Comparison of ENCODE assay signal across 15 cellular contexts in genomic region chr9:134373269-134373668, GRCh38. TPM values are rescaled to one million over a fixed set of nuclear protein-coding genes. Genes with fewer than 3 reads are reported as not detected.
A peak's percentile ranks its signal among the peaks of the same experiment; 100 is the strongest.
DNase-seq lines count a peak whose midpoint lies in the region; ATAC-seq, FAIRE-seq and TF ChIP-seq lines count a peak whose summit lies in the region.
"Had no signal": no experiment of that assay in that cellular context is flagged by ENCODE, and none has a peak within 500 bp of the region (broad histone marks: within the 10 kb centered on the region; RNA-seq: fewer than 3 reads in every experiment).

No MANE protein-coding gene starts in this region.

- no peaks in the 10 kb centered on the region for H3K9me3 Mint-ChIP-seq in chondrocyte (ENCODE audit: low read depth)
- H3K9me3 Mint-ChIP-seq: activated CD4-positive, alpha-beta T cell treated with anti-CD3 and anti-CD28 coated beads, Interleukin-2, amount 10 ng/mL, durations not matched to agents 7 days and 5 days; T-cell had no signal

- H3K4me1 ChIP-seq in heart right ventricle (peaks cover 73 to 94% (median 92%) of the 10 kb centered on the region in 9 donors), right atrium auricular region (peaks cover 0 to 94% of the 10 kb centered on the region in 2 donors), mucosa of descending colon (ENCODE audit: low read depth) (peaks cover 63% of the 10 kb centered on the region), vagina (peaks cover 96% of the 10 kb centered on the region)

- H3K4me3 ChIP-seq in heart right ventricle (peak overlapping the region in 1 of 10 donors; percentile 37), right atrium auricular region (no peak overlapping the region), mucosa of descending colon (no peak overlapping the region), vagina (no peak overlapping the region)
- H3K4me3 ChIP-seq: thoracic aorta had no signal

- DNase-seq in heart right ventricle (no peak), right atrium auricular region (ENCODE audit: low spot score) (no peak), chondrocyte (ENCODE audit: low spot score) (no peak), mucosa of descending colon (no peak), vagina (ENCODE audit: extremely low spot score in 2 of 2) (no peak), D721Med (ENCODE audit: insufficient read length, low spot score) (no peak)
- no peak for DNase-seq in activated effector memory CD4-positive, alpha-beta T cell treated with anti-CD3 and anti-CD28 coated beads, Interleukin-2, amount 50 U/mL, for 16 hours
- DNase-seq: activated CD4-positive, alpha-beta T cell treated with anti-CD3 and anti-CD28 coated beads, Interleukin-2, amount 10 ng/mL, durations not matched to agents 7 days and 5 days; activated naive CD4-positive, alpha-beta T cell; NCI-H748 treated with DMSO at 0.1 percent for 48 hours; stimulated activated CD4-positive, alpha-beta T cell treated with anti-CD3 and anti-CD28 coated beads, Interleukin-4, amount 100 ng/mL, for 4 hours had no signal

- no peaks in the 10 kb centered on the region for H3K36me3 Mint-ChIP-seq in chondrocyte (ENCODE audit: low read depth)
- H3K36me3 Mint-ChIP-seq: T-cell had no signal

- H3K27me3 Mint-ChIP-seq in chondrocyte (ENCODE audit: low read depth) = no peaks in the 10 kb centered on the region
- H3K27me3 Mint-ChIP-seq: activated CD4-positive, alpha-beta T cell treated with anti-CD3 and anti-CD28 coated beads, Interleukin-2, amount 10 ng/mL, durations not matched to agents 7 days and 5 days; T-cell had no signal

- H3K27me3 ChIP-seq in heart right ventricle (no peaks in the 10 kb centered on the region), right atrium auricular region (no peaks in the 10 kb centered on the region), vagina (no peaks in the 10 kb centered on the region)

- intact Hi-C loops in heart right ventricle (cut with DNase I) (loop anchor here in 4 of 10 donors (5.0 to 10.0 kb wide), 3 partner anchors 34 to 64 kb away; no protein-coding TSS in a partner anchor), mucosa of descending colon (cut with DNase I, micrococcal nuclease) (no loop called here), vagina (cut with DNase I) (no loop called here)

- H3K36me3 ChIP-seq in heart right ventricle (no peaks in the 10 kb centered on the region), right atrium auricular region (no peaks in the 10 kb centered on the region), mucosa of descending colon (ENCODE audit: low read depth) (no peaks in the 10 kb centered on the region), vagina (no peaks in the 10 kb centered on the region)
- H3K36me3 ChIP-seq: thoracic aorta had no signal

- H3K4me1 Mint-ChIP-seq in chondrocyte (ENCODE audit: low read depth) = peaks cover 43% of the 10 kb centered on the region
- H3K4me1 Mint-ChIP-seq: activated CD4-positive, alpha-beta T cell treated with anti-CD3 and anti-CD28 coated beads, Interleukin-2, amount 10 ng/mL, durations not matched to agents 7 days and 5 days had no signal

- H3K27ac Mint-ChIP-seq in chondrocyte (ENCODE audit: unreplicated experiment) = no peak overlapping the region
- H3K27ac Mint-ChIP-seq: activated CD4-positive, alpha-beta T cell treated with anti-CD3 and anti-CD28 coated beads, Interleukin-2, amount 10 ng/mL, durations not matched to agents 7 days and 5 days; T-cell had no signal

- H3K27ac ChIP-seq in heart right ventricle (peak overlapping the region in 8 of 10 donors; percentile 6 to 98 (median 76)), right atrium auricular region (peak overlapping the region in 1 of 2 donors; percentile 86), vagina (peak overlapping the region; percentile 94)

- ATAC-seq in heart right ventricle (no peak), mucosa of descending colon (peak; percentile 48), GM21737 (IDR thresholded peaks at IDR 0.05; ENCODE audit: unreplicated experiment) (no peak)
- ATAC-seq: T-cell had no signal

- H3K9me3 ChIP-seq in heart right ventricle = no peaks in the 10 kb centered on the region
- no peaks in the 10 kb centered on the region for H3K9me3 ChIP-seq in right atrium auricular region
- no peaks in the 10 kb centered on the region for H3K9me3 ChIP-seq in mucosa of descending colon
- H3K9me3 ChIP-seq in vagina = no peaks in the 10 kb centered on the region
- H3K9me3 ChIP-seq: thoracic aorta had no signal

- TF ChIP-seq CTCF in heart right ventricle (IDR thresholded peaks at IDR 0.05) = no peak
- TF ChIP-seq CTCF in right atrium auricular region (IDR thresholded peaks at IDR 0.05) = no peak
- TF ChIP-seq CTCF in chondrocyte (IDR thresholded peaks at IDR 0.05) = peak; percentile 26
- TF ChIP-seq CTCF in mucosa of descending colon (IDR thresholded peaks at IDR 0.05) = no peak
- TF ChIP-seq CTCF in vagina (IDR thresholded peaks at IDR 0.05) = no peak
- no peak for TF ChIP-seq CTCF in D721Med (IDR thresholded peaks at IDR 0.05; ENCODE audit: insufficient read depth, missing control alignments)

- WGBS in heart right ventricle, 2 donors = 78% methylated on average over 13 of the region's 13 CpGs

- TF ChIP-seq POLR2A in vagina (IDR thresholded peaks at IDR 0.05) = no peak

- H3K4me3 Mint-ChIP-seq in chondrocyte (ENCODE audit: unreplicated experiment) = no peak overlapping the region
- H3K4me3 Mint-ChIP-seq: activated CD4-positive, alpha-beta T cell treated with anti-CD3 and anti-CD28 coated beads, Interleukin-2, amount 10 ng/mL, durations not matched to agents 7 days and 5 days; T-cell had no signal

- FAIRE-seq in D721Med (lab: Jason Lieb, UNC) = no peak
- FAIRE-seq: frontal cortex had no signal

RNA-seq across cellular contexts. Expression of gene RXRA, which starts 47.0 kb away (rescaled TPM):
- total RNA-seq in heart right ventricle (10 to 100 TPM; 38.4 to 92.3 (median 43.6) TPM), right atrium auricular region (10 to 100 TPM; 34.5 to 50.8 TPM), chondrocyte (27.3 to 28.2 TPM (median 27.9 TPM) in 3 replicates), mucosa of descending colon (100 to 1,000 TPM in 1 of 3 donors, 10 to 100 TPM in 2; 75.2 to 101 (median 85.3) TPM), vagina (49.4 TPM)
- polyA plus RNA-seq in heart right ventricle = 10 to 100 TPM; 22.6 to 39.1 TPM
